ENCODE assay signal across 8 cellular contexts in the genomic region with DNA sequence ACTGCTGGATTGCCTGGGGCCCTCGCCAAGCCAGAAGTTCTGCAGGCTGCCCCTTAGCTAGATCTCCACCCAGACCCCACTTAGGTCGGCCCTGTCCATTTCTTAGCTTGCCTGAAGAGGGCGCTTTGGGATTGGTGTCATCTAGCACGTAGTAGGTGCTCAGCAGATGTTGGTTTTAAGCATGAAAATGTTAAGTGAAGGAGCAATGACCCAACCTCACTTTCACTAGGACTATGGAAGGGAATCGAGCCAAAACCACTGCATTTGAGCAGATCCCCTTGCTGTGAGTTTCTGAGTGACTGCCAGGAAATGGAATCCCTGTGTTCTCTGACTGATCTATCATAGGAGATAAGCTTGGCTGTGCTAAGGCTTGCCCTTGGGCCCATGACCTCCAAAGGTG.
DNase-seq lines count a peak whose midpoint lies in the region; ATAC-seq and TF ChIP-seq lines count a peak whose summit lies in the region.

No MANE protein-coding gene starts in this region.

- DNase-seq in RWPE2 (ENCODE audit: low spot score), result no peak
- peak in 1 of 2 donors; percentile 18 for DNase-seq in foreskin fibroblast
- no peak for DNase-seq in MV-4-11 (lab: John Stamatoyannopoulos, UW)
- no peak for DNase-seq in esophagus squamous epithelium (lab: John Stamatoyannopoulos, UW)
- no peak for DNase-seq in NOMO-1 treated with DMSO at 0.1 percent for 48 hours (lab: John Stamatoyannopoulos, UW; ENCODE audit: unreplicated experiment)

- no peaks in the 10 kb centered on the region for H3K4me1 ChIP-seq in RWPE2 (ENCODE audit: insufficient read depth, poor library complexity, severe bottlenecking)
- H3K4me1 ChIP-seq in esophagus squamous epithelium, result no peaks in the 10 kb centered on the region

- no peak for TF ChIP-seq POLR2A in esophagus squamous epithelium (IDR thresholded peaks at IDR 0.05)

- no peaks in the 10 kb centered on the region for H3K36me3 ChIP-seq in RWPE2 (ENCODE audit: low read depth)
- no peaks in the 10 kb centered on the region for H3K36me3 ChIP-seq in esophagus squamous epithelium

- no peaks in the 10 kb centered on the region for H3K9me3 ChIP-seq in RWPE2 (ENCODE audit: severe bottlenecking)
- no peaks in the 10 kb centered on the region for H3K9me3 ChIP-seq in esophagus squamous epithelium

- no peak overlapping the region for H3K4me3 ChIP-seq in RWPE2 (ENCODE audit: severe bottlenecking)
- no peak overlapping the region for H3K4me3 ChIP-seq in foreskin fibroblast (ENCODE audit: low read depth in 1 of 2, low read length in 2 of 2)
- no peak overlapping the region for H3K4me3 ChIP-seq in esophagus squamous epithelium

- ATAC-seq in RWPE2 (ENCODE audit: low read depth) (no peak), GM18502 (IDR thresholded peaks at IDR 0.05; ENCODE audit: poor library complexity, unreplicated experiment) (no peak)

- WGBS in esophagus squamous epithelium, 2 donors, result 71 to 100% methylated on average over 1 to 4 of the region's 5 CpGs

- H3K27ac ChIP-seq in 22Rv1 (no peak overlapping the region), RWPE2 (ENCODE audit: poor library complexity, severe bottlenecking) (no peak overlapping the region), esophagus squamous epithelium (no peak overlapping the region)

- TF ChIP-seq CTCF in 22Rv1 (IDR thresholded peaks at IDR 0.05) (peak; percentile 74), GM12872 (IDR thresholded peaks at IDR 0.05; ENCODE audit: insufficient read depth, low read depth, low read length) (peak; percentile 61), RWPE2 (IDR thresholded peaks at IDR 0.05; ENCODE audit: poor library complexity, severe bottlenecking) (peak; percentile 39), foreskin fibroblast (IDR thresholded peaks at IDR 0.05; ENCODE audit: low read depth, low read length) (peak; percentile 34), esophagus squamous epithelium (IDR thresholded peaks at IDR 0.05) (peak in 3 of 6 experiments; percentile 5 to 33 (median 28))

- intact Hi-C loops in esophagus squamous epithelium (cut with DNase I), result no loop called here

- no peaks in the 10 kb centered on the region for H3K27me3 ChIP-seq in RWPE2 (ENCODE audit: insufficient read depth, poor library complexity, severe bottlenecking)
- H3K27me3 ChIP-seq in esophagus squamous epithelium, result no peaks in the 10 kb centered on the region
